13 cellular contexts compared by ENCODE assay signal in the genomic region with DNA sequence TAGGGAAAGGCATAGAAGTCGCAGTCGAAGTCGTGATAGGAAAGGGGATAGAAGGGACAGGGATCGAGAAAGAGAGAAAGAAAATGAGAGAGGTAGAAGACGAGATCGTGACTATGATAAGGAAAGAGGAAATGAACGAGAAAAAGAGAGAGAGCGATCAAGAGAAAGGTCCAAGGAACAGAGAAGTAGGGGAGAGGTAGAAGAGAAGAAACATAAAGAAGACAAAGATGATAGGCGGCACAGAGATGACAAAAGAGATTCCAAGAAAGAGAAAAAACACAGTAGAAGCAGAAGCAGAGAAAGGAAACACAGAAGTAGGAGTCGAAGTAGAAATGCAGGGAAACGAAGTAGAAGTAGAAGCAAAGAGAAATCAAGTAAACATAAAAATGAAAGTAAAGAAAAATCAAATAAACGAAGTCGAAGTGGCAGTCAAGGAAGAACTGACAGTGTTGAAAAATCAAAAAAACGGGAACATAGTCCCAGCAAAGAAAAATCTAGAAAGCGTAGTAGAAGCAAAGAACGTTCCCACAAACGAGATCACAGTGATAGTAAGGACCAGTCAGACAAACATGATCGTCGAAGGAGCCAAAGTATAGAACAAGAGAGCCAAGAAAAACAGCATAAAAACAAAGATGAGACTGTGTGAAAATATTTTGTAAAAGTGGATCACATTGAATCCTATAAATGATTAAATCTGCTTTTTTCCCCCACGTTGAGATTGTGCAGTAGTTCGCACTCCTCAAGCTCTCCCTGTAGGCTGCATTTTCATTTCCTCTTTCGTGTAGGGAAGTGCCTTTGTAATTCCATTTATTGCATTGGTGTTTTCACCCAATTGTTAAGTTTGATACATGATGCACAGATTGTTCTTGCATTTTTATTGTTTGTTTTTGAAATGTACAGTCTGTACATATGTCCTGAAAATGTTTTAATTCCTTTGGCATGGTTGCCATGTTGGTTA. TPM values are rescaled to one million over a fixed set of nuclear protein-coding genes. Genes with fewer than 3 reads are reported as not detected.
A peak's percentile ranks its signal among the peaks of the same experiment; 100 is the strongest.
DNase-seq lines count a peak whose midpoint lies in the region; ATAC-seq and TF ChIP-seq lines count a peak whose summit lies in the region.
"Had no signal": no experiment of that assay in that cellular context is flagged by ENCODE, and none has a peak within 500 bp of the region (broad histone marks: within the 10 kb centered on the region; RNA-seq: fewer than 3 reads in every experiment).

No MANE protein-coding gene starts in this region.

- H3K27me3 Mint-ChIP-seq in activated naive CD4-positive, alpha-beta T cell treated with anti-CD3 and anti-CD28 coated beads, Interleukin-2, amount 10 ng/mL, durations not matched to agents 7 days and 5 days = no peaks in the 10 kb centered on the region
- H3K27me3 Mint-ChIP-seq in T-helper 17 cell (no peaks in the 10 kb centered on the region), endothelial cell (ENCODE audit: unreplicated experiment) (no peaks in the 10 kb centered on the region)

- ATAC-seq in T-helper 17 cell (no peak), upper lobe of right lung (peak; percentile 76)

- intact Hi-C loops in upper lobe of right lung (cut with DNase I) = no loop called here

- no peak overlapping the region for H3K27ac ChIP-seq in upper lobe of right lung
- H3K27ac ChIP-seq: vagina had no signal

- H3K4me1 Mint-ChIP-seq in activated naive CD4-positive, alpha-beta T cell treated with anti-CD3 and anti-CD28 coated beads, Interleukin-2, amount 10 ng/mL, durations not matched to agents 7 days and 5 days = peaks cover 66% of the 10 kb centered on the region
- H3K4me1 Mint-ChIP-seq in T-helper 17 cell (peaks cover 43% of the 10 kb centered on the region), endothelial cell (ENCODE audit: unreplicated experiment) (peaks cover 13% of the 10 kb centered on the region)

- DNase-seq in activated naive CD4-positive, alpha-beta T cell treated with anti-CD3 and anti-CD28 coated beads, Interleukin-2, amount 10 ng/mL, durations not matched to agents 7 days and 5 days = no peak
- DNase-seq in activated naive CD4-positive, alpha-beta T cell treated with Interleukin-2 at 50 U/mL for 16 hours = no peak
- DNase-seq in T-helper 17 cell = no peak
- DNase-seq in endothelial cell (ENCODE audit: low spot score) = no peak
- DNase-seq in upper lobe of right lung = no peak
- no peak for DNase-seq in kidney glomerular epithelial cell (lab: John Stamatoyannopoulos, UW)
- no peak for DNase-seq in NCI-H446 (lab: John Stamatoyannopoulos, UW)
- no peak for DNase-seq in stimulated activated CD4-positive, alpha-beta T cell treated with anti-CD3 and anti-CD28 coated beads, Interleukin-1b, Interleukin-23, amount 100 ng/mL, for 48 hours
- DNase-seq: glutamatergic neuron, NCI-H2029 had no signal

- H3K9me3 ChIP-seq in T-helper 17 cell (ENCODE audit: control insufficient read depth, low read length, poor library complexity, severe bottlenecking) (no peaks in the 10 kb centered on the region), upper lobe of right lung (no peaks in the 10 kb centered on the region)
- H3K9me3 ChIP-seq: vagina had no signal

- peaks cover 65% of the 10 kb centered on the region for H3K36me3 Mint-ChIP-seq in activated naive CD4-positive, alpha-beta T cell treated with anti-CD3 and anti-CD28 coated beads, Interleukin-2, amount 10 ng/mL, durations not matched to agents 7 days and 5 days
- H3K36me3 Mint-ChIP-seq in T-helper 17 cell (ENCODE audit: low read depth) = peaks cover 18% of the 10 kb centered on the region
- peaks cover 37% of the 10 kb centered on the region for H3K36me3 Mint-ChIP-seq in endothelial cell (ENCODE audit: low read depth, unreplicated experiment)

- no peaks in the 10 kb centered on the region for H3K27me3 ChIP-seq in upper lobe of right lung
- H3K27me3 ChIP-seq: vagina had no signal

- H3K4me3 Mint-ChIP-seq in activated naive CD4-positive, alpha-beta T cell treated with anti-CD3 and anti-CD28 coated beads, Interleukin-2, amount 10 ng/mL, durations not matched to agents 7 days and 5 days = peak overlapping the region; percentile 55
- H3K4me3 Mint-ChIP-seq in T-helper 17 cell = peak overlapping the region; percentile 89
- H3K4me3 Mint-ChIP-seq in endothelial cell (ENCODE audit: unreplicated experiment) = peak overlapping the region; percentile 6

- H3K27ac Mint-ChIP-seq in activated naive CD4-positive, alpha-beta T cell treated with anti-CD3 and anti-CD28 coated beads, Interleukin-2, amount 10 ng/mL, durations not matched to agents 7 days and 5 days = peak overlapping the region; percentile 84
- peak overlapping the region; percentile 92 for H3K27ac Mint-ChIP-seq in T-helper 17 cell
- no peak overlapping the region for H3K27ac Mint-ChIP-seq in endothelial cell (ENCODE audit: unreplicated experiment)

- H3K4me1 ChIP-seq in upper lobe of right lung = peaks cover 13% of the 10 kb centered on the region

- CTCF ChIA-PET in activated naive CD4-positive, alpha-beta T cell treated with anti-CD3 and anti-CD28 coated beads, Interleukin-2, amount 10 ng/mL, durations not matched to agents 7 days and 5 days (lab: Charles Lee) = no interaction called here

- no peak overlapping the region for H3K4me3 ChIP-seq in upper lobe of right lung
- H3K4me3 ChIP-seq: skin epidermis, vagina had no signal

- TF ChIP-seq CTCF in endothelial cell (IDR thresholded peaks at IDR 0.05; ENCODE audit: unreplicated experiment) (no peak), upper lobe of right lung (IDR thresholded peaks at IDR 0.05) (no peak)

- peaks cover 76% of the 10 kb centered on the region for H3K36me3 ChIP-seq in upper lobe of right lung

- no peaks in the 10 kb centered on the region for H3K9me3 Mint-ChIP-seq in activated naive CD4-positive, alpha-beta T cell treated with anti-CD3 and anti-CD28 coated beads, Interleukin-2, amount 10 ng/mL, durations not matched to agents 7 days and 5 days
- no peaks in the 10 kb centered on the region for H3K9me3 Mint-ChIP-seq in endothelial cell (ENCODE audit: unreplicated experiment)

RNA-seq across cellular contexts. Expression of gene PRPF38B, which starts 7.5 kb away (rescaled TPM):
- total RNA-seq in T-helper 17 cell = 100 to 1,000 TPM; 124 to 134 TPM
- 54.3 TPM for total RNA-seq in endothelial cell (ENCODE audit: unreplicated experiment)
- total RNA-seq in upper lobe of right lung = 39.3 TPM

RNA-seq across cellular contexts. Expression of gene FNDC7, which starts 13.1 kb away (rescaled TPM):
- total RNA-seq in T-helper 17 cell = under 1 TPM; 0.18 to 0.35 TPM
- total RNA-seq in endothelial cell (ENCODE audit: unreplicated experiment) = 0.15 TPM
- total RNA-seq in upper lobe of right lung = not detected
- total RNA-seq: activated CD8-positive, alpha-beta memory T cell treated with anti-CD3 and anti-CD28 coated beads for 36 hours; vagina had no signal

RNA-seq across cellular contexts. Expression of gene HENMT1, which starts 38.8 kb away (rescaled TPM):
- total RNA-seq in T-helper 17 cell (10 to 100 TPM in 1 of 2 donors, 1 to 10 TPM in 1; 9.2 to 10.3 TPM), endothelial cell (ENCODE audit: unreplicated experiment) (10.5 TPM), upper lobe of right lung (5.6 TPM)

RNA-seq across cellular contexts. Expression of gene STXBP3, which starts 46.8 kb away (rescaled TPM):
- total RNA-seq in T-helper 17 cell = 10 to 100 TPM; 56.4 to 61.8 TPM
- total RNA-seq in endothelial cell (ENCODE audit: unreplicated experiment) = 44.8 TPM
- total RNA-seq in upper lobe of right lung = 54.1 TPM

Comparison
In these comparisons a context has a peak if more than half of its experiments do, and no peak if none do; other contexts are left out.
1. H3K4me3 Mint-ChIP-seq: peak in every context shown above with its lines; median percentile 89 in T-helper 17 cell; 55 in activated naive CD4-positive, alpha-beta T cell treated with anti-CD3 and anti-CD28 coated beads, Interleukin-2, amount 10 ng/mL, durations not matched to agents 7 days and 5 days; 6 in endothelial cell.